9 cellular contexts compared by ENCODE assay signal in the genomic region with DNA sequence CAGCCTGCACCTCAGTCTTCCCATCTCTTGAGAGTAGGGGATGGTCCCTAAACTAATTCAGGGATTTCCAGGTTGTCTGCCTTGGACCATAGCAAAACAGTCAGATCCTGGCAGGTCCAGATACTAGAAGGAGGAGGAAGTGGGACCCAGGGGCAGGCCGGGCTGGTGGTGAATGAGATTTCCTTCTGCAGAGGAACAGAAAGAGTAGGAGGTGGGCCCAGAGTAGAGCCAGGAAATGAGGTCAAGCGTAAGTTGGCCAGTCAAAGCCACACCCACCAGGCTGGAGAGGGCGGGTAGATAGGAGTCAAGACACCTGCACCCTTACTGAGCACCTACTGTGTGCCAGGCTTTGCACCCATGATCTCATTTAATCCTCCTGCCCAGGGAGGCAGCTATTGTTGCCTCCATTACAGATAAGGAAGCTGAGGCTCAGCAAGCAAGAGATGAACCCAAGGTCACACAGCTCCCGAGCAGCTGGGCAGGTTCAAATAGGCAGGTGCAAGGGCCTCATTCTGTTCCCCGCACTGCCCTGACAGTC. TPM values are rescaled to one million over a fixed set of nuclear protein-coding genes. Genes with fewer than 3 reads are reported as not detected.
DNase-seq lines count a peak whose midpoint lies in the region; ATAC-seq and TF ChIP-seq lines count a peak whose summit lies in the region.
"Had no signal": no experiment of that assay in that cellular context is flagged by ENCODE, and none has a peak within 500 bp of the region (broad histone marks: within the 10 kb centered on the region; RNA-seq: fewer than 3 reads in every experiment).

No MANE protein-coding gene starts in this region.

- H3K4me3 ChIP-seq in OCI-LY7 (ENCODE audit: low read depth, low read length, poor library complexity, severe bottlenecking) (no peak overlapping the region), suprapubic skin (peak overlapping the region; percentile 42)

- peaks cover 11% of the 10 kb centered on the region for H3K27me3 Mint-ChIP-seq in H9 (ENCODE audit: low read depth)
- peaks cover 16% of the 10 kb centered on the region for H3K27me3 Mint-ChIP-seq in activated T-helper 1 cell treated with anti-CD3 and anti-CD28 coated beads, Interleukin-12 subunit alpha, Interleukin-12 subunit beta, Interleukin-2, Interleukin-4 antibody, amounts not matched to agents 30 ng/mL and 10 ng/mL and 1 ng/mL, durations not matched to agents 14 hours and 24 hours and 36 hours (ENCODE audit: insufficient read depth)

- intact Hi-C loops in OCI-LY7 (cut with micrococcal nuclease; ENCODE audit: unreplicated experiment), result no loop called here
- intact Hi-C loops in left cardiac atrium (cut with DNase I), result no loop called here
- intact Hi-C loops in activated T-helper 1 cell treated with anti-CD3 and anti-CD28 coated beads, Interleukin-12 subunit alpha, Interleukin-12 subunit beta, Interleukin-2, Interleukin-4 antibody, amounts not matched to agents 30 ng/mL and 10 ng/mL and 1 ng/mL, durations not matched to agents 14 hours and 24 hours and 36 hours (cut with micrococcal nuclease), result no loop called here

- no peak overlapping the region for H2BK15ac ChIP-seq in H9 (ENCODE audit: low read depth, low read length)

- no peak overlapping the region for H3K4me3 Mint-ChIP-seq in H9
- H3K4me3 Mint-ChIP-seq in activated T-helper 1 cell treated with anti-CD3 and anti-CD28 coated beads, Interleukin-12 subunit alpha, Interleukin-12 subunit beta, Interleukin-2, Interleukin-4 antibody, amounts not matched to agents 30 ng/mL and 10 ng/mL and 1 ng/mL, durations not matched to agents 14 hours and 24 hours and 36 hours, result no peak overlapping the region

- H2AK5ac ChIP-seq in H9 (ENCODE audit: insufficient read length, low read length), result no peak overlapping the region

- H2AFZ ChIP-seq in H9 (ENCODE audit: low read length) (no peak overlapping the region), OCI-LY7 (ENCODE audit: low read length) (no peak overlapping the region)

- CTCF ChIA-PET in OCI-LY7 (lab: Charles Lee; ENCODE audit: unreplicated experiment), result no interaction called here

- H3K79me2 ChIP-seq in H9 (ENCODE audit: insufficient read depth, low read length), result no peaks in the 10 kb centered on the region
- no peaks in the 10 kb centered on the region for H3K79me2 ChIP-seq in OCI-LY7 (ENCODE audit: insufficient read depth, low read depth, low read length)

- no peaks in the 10 kb centered on the region for H3K9me2 ChIP-seq in OCI-LY7 (ENCODE audit: insufficient read depth, low read length)

- H3K4me1 Mint-ChIP-seq in H9, result peaks cover 40 to 47% of the 10 kb centered on the region in 2 experiments
- peaks cover 9% of the 10 kb centered on the region for H3K4me1 Mint-ChIP-seq in activated T-helper 1 cell treated with anti-CD3 and anti-CD28 coated beads, Interleukin-12 subunit alpha, Interleukin-12 subunit beta, Interleukin-2, Interleukin-4 antibody, amounts not matched to agents 30 ng/mL and 10 ng/mL and 1 ng/mL, durations not matched to agents 14 hours and 24 hours and 36 hours (ENCODE audit: low read depth)

- no peaks in the 10 kb centered on the region for H3K27me3 ChIP-seq in H9 (ENCODE audit: insufficient read depth, low read length)
- no peaks in the 10 kb centered on the region for H3K27me3 ChIP-seq in suprapubic skin

- H4K20me1 ChIP-seq in H9 (ENCODE audit: control insufficient read depth, insufficient read depth, insufficient read length) (no peaks in the 10 kb centered on the region), OCI-LY7 (ENCODE audit: insufficient read depth, low read length) (no peaks in the 10 kb centered on the region)

- H3K4me2 ChIP-seq in H9 (ENCODE audit: insufficient read depth, insufficient read length, low read length) (no peak overlapping the region), OCI-LY7 (ENCODE audit: low read length) (no peak overlapping the region)

- no peak overlapping the region for H3K14ac ChIP-seq in H9 (ENCODE audit: insufficient read depth, low read length)

- TF ChIP-seq CTCF in H9 (conservative IDR thresholded peaks at IDR 0.05) (no peak), OCI-LY7 (conservative IDR thresholded peaks at IDR 0.05; ENCODE audit: low read length) (no peak), suprapubic skin (IDR thresholded peaks at IDR 0.05) (no peak)

- POLR2A ChIA-PET in OCI-LY7 (lab: Charles Lee), result no interaction called here

- no peak overlapping the region for H3T11ph ChIP-seq in H9 (ENCODE audit: low read length)

- peak overlapping the region in 2 of 3 experiments; percentile 37 to 42; a peak in 3 of 7 replicates for H3K27ac Mint-ChIP-seq in H9
- H3K27ac Mint-ChIP-seq in activated T-helper 1 cell treated with anti-CD3 and anti-CD28 coated beads, Interleukin-12 subunit alpha, Interleukin-12 subunit beta, Interleukin-2, Interleukin-4 antibody, amounts not matched to agents 30 ng/mL and 10 ng/mL and 1 ng/mL, durations not matched to agents 14 hours and 24 hours and 36 hours, result no peak overlapping the region

- H3K23me2 ChIP-seq in H9 (ENCODE audit: insufficient read length, low read depth, low read length, poor library complexity, severe bottlenecking), result no peaks in the 10 kb centered on the region

- H2BK20ac ChIP-seq in H9 (ENCODE audit: low read depth, low read length, poor library complexity, severe bottlenecking), result no peak overlapping the region

- H2BK12ac ChIP-seq in H9 (ENCODE audit: insufficient read length, low read depth, low read length), result no peak overlapping the region

- H3K4me1 ChIP-seq in H9 (ENCODE audit: insufficient read depth, low read length), result peaks cover 3% of the 10 kb centered on the region; the same call in 1 of the 2 replicates
- H3K4me1 ChIP-seq in OCI-LY7 (ENCODE audit: insufficient read depth, low read length, poor library complexity, severe bottlenecking), result no peaks in the 10 kb centered on the region
- H3K4me1 ChIP-seq in suprapubic skin, result peaks cover 28% of the 10 kb centered on the region

- H3K18ac ChIP-seq in H9 (ENCODE audit: insufficient read length, low read depth, low read length), result no peak overlapping the region

- peak; percentile 6 to 12 for ATAC-seq in left cardiac atrium

- no peak for TF ChIP-seq POLR2A in suprapubic skin (IDR thresholded peaks at IDR 0.05)

- no peaks in the 10 kb centered on the region for H3K9me3 ChIP-seq in H9 (ENCODE audit: control insufficient read depth, low read depth, low read length)
- H3K9me3 ChIP-seq in OCI-LY7 (ENCODE audit: low read length), result no peaks in the 10 kb centered on the region
- H3K9me3 ChIP-seq in suprapubic skin, result no peaks in the 10 kb centered on the region

- no peak for DNase-seq in H9
- peak; percentile 14 for DNase-seq in OCI-LY7 (ENCODE audit: low spot score)
- DNase-seq in left cardiac atrium, result peak; percentile 56
- DNase-seq in suprapubic skin (ENCODE audit: low spot score in 2 of 2), result no peak
- no peak for DNase-seq in activated T-helper 1 cell treated with anti-CD3 and anti-CD28 coated beads, Interleukin-12 subunit alpha, Interleukin-12 subunit beta, Interleukin-2, Interleukin-4 antibody, amounts not matched to agents 30 ng/mL and 10 ng/mL and 1 ng/mL, durations not matched to agents 14 hours and 24 hours and 36 hours (ENCODE audit: low spot score)
- no peak for DNase-seq in NCI-H2081 treated with DMSO at 0.1 percent for 48 hours (lab: John Stamatoyannopoulos, UW)
- no peak for DNase-seq in NCI-H82 (lab: John Stamatoyannopoulos, UW)
- DNase-seq: amniotic stem cell, T-helper 1 cell had no signal

- no peaks in the 10 kb centered on the region for H3K36me3 Mint-ChIP-seq in H9 (ENCODE audit: insufficient read depth in 1 of 3, low read depth in 3 of 3)
- no peaks in the 10 kb centered on the region for H3K36me3 Mint-ChIP-seq in activated T-helper 1 cell treated with anti-CD3 and anti-CD28 coated beads, Interleukin-12 subunit alpha, Interleukin-12 subunit beta, Interleukin-2, Interleukin-4 antibody, amounts not matched to agents 30 ng/mL and 10 ng/mL and 1 ng/mL, durations not matched to agents 14 hours and 24 hours and 36 hours (ENCODE audit: low read depth)

- H4K5ac ChIP-seq in H9 (ENCODE audit: insufficient read length, low read depth, low read length), result no peak overlapping the region

- TF ChIP-seq EP300 in suprapubic skin (IDR thresholded peaks at IDR 0.05), result no peak

- no TSS peak for BruUV-seq in OCI-LY7 (replicated peaks; lab: Mats Ljungman, UMichigan)

- no peak overlapping the region for H4K91ac ChIP-seq in H9 (ENCODE audit: insufficient read length, low read depth, low read length)

- no peaks in the 10 kb centered on the region for H3K79me1 ChIP-seq in H9 (ENCODE audit: insufficient read depth, low read depth, low read length, poor library complexity, severe bottlenecking)

- no peaks in the 10 kb centered on the region for H3K9me3 Mint-ChIP-seq in H9
- H3K9me3 Mint-ChIP-seq in activated T-helper 1 cell treated with anti-CD3 and anti-CD28 coated beads, Interleukin-12 subunit alpha, Interleukin-12 subunit beta, Interleukin-2, Interleukin-4 antibody, amounts not matched to agents 30 ng/mL and 10 ng/mL and 1 ng/mL, durations not matched to agents 14 hours and 24 hours and 36 hours, result no peaks in the 10 kb centered on the region

- H3K36me3 ChIP-seq in OCI-LY7 (ENCODE audit: insufficient read depth, low read length) (no peaks in the 10 kb centered on the region), suprapubic skin (no peaks in the 10 kb centered on the region)

- no peak overlapping the region for H3K4ac ChIP-seq in H9 (ENCODE audit: low read depth, low read length)

- WGBS in H9 (ENCODE audit: extremely low coverage, insufficient read length, low lambda C conversion rate), result no CpG with 5 or more reads among the region's 5 CpGs
- 77% methylated on average over 5 of the region's 5 CpGs for WGBS in suprapubic skin

- no peak overlapping the region for H2BK120ac ChIP-seq in H9 (ENCODE audit: low read depth, low read length, poor library complexity, severe bottlenecking)

- no peak overlapping the region for H2BK5ac ChIP-seq in H9 (ENCODE audit: insufficient read length, low read length)

- no peak overlapping the region for H3K9ac ChIP-seq in H9 (ENCODE audit: extremely low read depth, insufficient read length, low read length)

- no peak overlapping the region for H3K27ac ChIP-seq in H9 (ENCODE audit: insufficient read length, low read depth, low read length)
- no peak overlapping the region for H3K27ac ChIP-seq in OCI-LY7 (ENCODE audit: low read depth, low read length, poor library complexity, severe bottlenecking)
- H3K27ac ChIP-seq in suprapubic skin, result no peak overlapping the region

- no peak overlapping the region for H3K23ac ChIP-seq in H9 (ENCODE audit: insufficient read length, low read depth, low read length)

- no peak overlapping the region for H3K56ac ChIP-seq in H9 (ENCODE audit: insufficient read length, low read depth, low read length)

- no peak overlapping the region for H4K8ac ChIP-seq in H9 (replicated peaks; ENCODE audit: insufficient read length, low read depth, low read length)

RNA-seq across cellular contexts. Expression of a gene that starts 2.6 kb away (rescaled TPM):
- total RNA-seq in H9 (2021) (0.20 TPM in 1 of 2 replicates, not detected in the other), OCI-LY7 (2022) (0.09 TPM in 1 of 2 replicates, not detected in the other), left cardiac atrium (10 to 100 TPM; 40.3 to 80.0 TPM), suprapubic skin (10 to 100 TPM in 2 of 4 donors, 1 to 10 TPM in 2; 8.0 to 23.6 (median 14.4) TPM)
- total RNA-seq in OCI-LY7 (2014; rRNA removed; shearing (Covaris generic)), result not detected in 2 replicates
- total RNA-seq in activated T-helper 1 cell treated with anti-CD3 and anti-CD28 coated beads, Interleukin-12 subunit alpha, Interleukin-12 subunit beta, Interleukin-2, Interleukin-4 antibody, amounts not matched to agents 30 ng/mL and 10 ng/mL and 1 ng/mL, durations not matched to agents 14 hours and 24 hours and 36 hours, result not detected in 2 replicates

RNA-seq across cellular contexts. Expression of a gene that starts 58.0 kb away (rescaled TPM):
- total RNA-seq in H9 (2021) (0.24 TPM in 1 of 2 replicates, not detected in the other), OCI-LY7 (2022) (0.13 TPM in 1 of 2 replicates, not detected in the other), left cardiac atrium (1 to 10 TPM; 1.2 to 1.6 TPM), suprapubic skin (1 to 10 TPM in 3 of 4 donors, under 1 TPM in 1; 0.72 to 4.8 (median 2.5) TPM)
- not detected in 2 replicates for total RNA-seq in OCI-LY7 (2014; rRNA removed; shearing (Covaris generic))
- not detected in 2 replicates for total RNA-seq in activated T-helper 1 cell treated with anti-CD3 and anti-CD28 coated beads, Interleukin-12 subunit alpha, Interleukin-12 subunit beta, Interleukin-2, Interleukin-4 antibody, amounts not matched to agents 30 ng/mL and 10 ng/mL and 1 ng/mL, durations not matched to agents 14 hours and 24 hours and 36 hours

Comparison
In these comparisons a context has a peak if more than half of its experiments do, and no peak if none do; other contexts are left out.
1. DNase-seq: peak in OCI-LY7 (single experiment) and left cardiac atrium (single experiment); none in H9 (single experiment), suprapubic skin (0 of 2), activated T-helper 1 cell treated with anti-CD3 and anti-CD28 coated beads, Interleukin-12 subunit alpha, Interleukin-12 subunit beta, Interleukin-2, Interleukin-4 antibody, amounts not matched to agents 30 ng/mL and 10 ng/mL and 1 ng/mL, durations not matched to agents 14 hours and 24 hours and 36 hours (single experiment), NCI-H2081 treated with DMSO at 0.1 percent for 48 hours (single experiment) and NCI-H82 (single experiment).